In the genomic region with DNA sequence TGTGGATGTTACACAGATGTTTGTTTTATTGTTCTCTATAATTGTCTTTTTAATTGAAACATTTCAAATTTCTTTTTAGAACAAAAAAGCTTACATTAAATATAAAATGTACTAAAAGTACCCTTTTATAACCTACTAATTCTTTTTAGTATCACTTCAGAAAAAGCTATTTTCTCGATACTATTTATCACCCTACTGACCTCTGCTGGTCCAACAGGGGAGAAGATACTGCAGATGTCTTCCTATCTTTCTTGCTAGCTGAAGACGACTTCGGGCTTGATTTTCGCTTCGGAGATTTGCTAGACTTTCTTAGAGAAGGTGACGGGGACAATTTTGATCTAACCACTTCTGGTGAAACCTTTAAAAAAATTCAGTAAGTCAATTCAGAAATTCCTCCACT, we compare ENCODE assay signal across 11 cellular contexts. TPM values are rescaled to one million over a fixed set of nuclear protein-coding genes. Genes with fewer than 3 reads are reported as not detected.
A peak's percentile ranks its signal among the peaks of the same experiment; 100 is the strongest.
DNase-seq lines count a peak whose midpoint lies in the region; ATAC-seq, FAIRE-seq and TF ChIP-seq lines count a peak whose summit lies in the region.
"Had no signal": no experiment of that assay in that cellular context is flagged by ENCODE, and none has a peak within 500 bp of the region (broad histone marks: within the 10 kb centered on the region; RNA-seq: fewer than 3 reads in every experiment).

No MANE protein-coding gene starts in this region.

- H3K4me2 ChIP-seq in A549 = no peak overlapping the region

- H3K36me3 Mint-ChIP-seq in glutamatergic neuron (ENCODE audit: unreplicated experiment) = no peaks in the 10 kb centered on the region

- H3K9me3 ChIP-seq in A549 (no peaks in the 10 kb centered on the region), transverse colon (no peaks in the 10 kb centered on the region)

- TF ChIP-seq POLR2A in A549 (IDR thresholded peaks at IDR 0.05; ENCODE audit: low read length) = no peak
- TF ChIP-seq POLR2A in transverse colon (IDR thresholded peaks at IDR 0.05) = no peak

- intact Hi-C loops in transverse colon (cut with DNase I; ENCODE audit: low total_unique reads) = no loop called here

- no peak overlapping the region for H3K27ac Mint-ChIP-seq in glutamatergic neuron (ENCODE audit: unreplicated experiment)
- H3K27ac Mint-ChIP-seq: naive thymus-derived CD4-positive, alpha-beta T cell had no signal

- no peaks in the 10 kb centered on the region for H3K9me3 Mint-ChIP-seq in glutamatergic neuron (ENCODE audit: unreplicated experiment)
- H3K9me3 Mint-ChIP-seq: naive thymus-derived CD4-positive, alpha-beta T cell had no signal

- H3K27me3 ChIP-seq in transverse colon = no peaks in the 10 kb centered on the region

- no peak for FAIRE-seq in A549 (lab: Jason Lieb, UNC)

- H3K4me3 ChIP-seq in A549 (no peak overlapping the region), transverse colon (no peak overlapping the region)

- TF ChIP-seq RAD21 in A549 (conservative IDR thresholded peaks at IDR 0.05 in 1 of 2, IDR thresholded peaks at IDR 0.05 in 1 of 2) = peak; percentile 6 to 12; a peak in 1 of 5 replicates

- no peak overlapping the region for H3K4me3 Mint-ChIP-seq in glutamatergic neuron (ENCODE audit: unreplicated experiment)
- H3K4me3 Mint-ChIP-seq: naive thymus-derived CD4-positive, alpha-beta T cell had no signal

- ATAC-seq in A549 = no peak
- ATAC-seq: naive thymus-derived CD4-positive, alpha-beta T cell had no signal

- in situ Hi-C loops in transverse colon (cut with MboI; ENCODE audit: low pct_ligation_motif_present in 1 of 4, low pct_unique_long_range_greater_than_20kb in 1 of 4, low sequenced_read_pairs in 3 of 4) = no loop called here

- WGBS in A549 (ENCODE audit: missing lambda C conversion rate) = 86% methylated on average over 6 of the region's 6 CpGs
- 89 to 97% methylated on average over 6 of the region's 6 CpGs for WGBS in transverse colon (ENCODE audit: low coverage in 1 of 2), 2 donors

- peaks cover 1% of the 10 kb centered on the region for H3K4me1 Mint-ChIP-seq in glutamatergic neuron (ENCODE audit: low read depth, unreplicated experiment)

- POLR2A ChIA-PET in A549 (lab: Yijun Ruan, JAX) = no interaction called here

- no peak for TF ChIP-seq EP300 in A549 (IDR thresholded peaks at IDR 0.05)
- no peak for TF ChIP-seq EP300 in transverse colon (IDR thresholded peaks at IDR 0.05; ENCODE audit: low read depth)

- peaks cover 0 to 45% (median 14%) of the 10 kb centered on the region in 4 donors for H3K36me3 ChIP-seq in transverse colon

- no peaks in the 10 kb centered on the region for H3K27me3 Mint-ChIP-seq in glutamatergic neuron (ENCODE audit: unreplicated experiment)
- H3K27me3 Mint-ChIP-seq: naive thymus-derived CD4-positive, alpha-beta T cell had no signal

- CTCF ChIA-PET in A549 (lab: Yijun Ruan, JAX) = interaction anchor here (0.5 to 1.0 kb wide), 6 partner anchors 9 to 498 kb away, joined by 3 to 6 read pairs (median 4); no protein-coding TSS in a partner anchor

- peak; percentile 30 for TF ChIP-seq CTCF in A549 (IDR thresholded peaks at IDR 0.05)
- TF ChIP-seq CTCF in GM12873 (IDR thresholded peaks at IDR 0.05; ENCODE audit: insufficient read depth, low read depth, low read length, missing control alignments) = peak; percentile 18
- peak; percentile 39 for TF ChIP-seq CTCF in glutamatergic neuron (IDR thresholded peaks at IDR 0.05; ENCODE audit: partially characterized antibody, unreplicated experiment)
- no peak for TF ChIP-seq CTCF in transverse colon (IDR thresholded peaks at IDR 0.05)

- peak in 1 of 2 experiments; percentile 9 for DNase-seq in A549 (ENCODE audit: low read depth in 1 of 2, low spot score in 1 of 2)
- peak; percentile 4 for DNase-seq in SK-N-DZ (ENCODE audit: low spot score)
- no peak for DNase-seq in glutamatergic neuron
- DNase-seq in amygdala (lab: John Stamatoyannopoulos, UW) = no peak
- DNase-seq in GDM1 (lab: John Stamatoyannopoulos, UW) = no peak
- no peak for DNase-seq in mesenteric fat pad (ENCODE audit: low spot score)
- no peak for DNase-seq in transverse colon
- DNase-seq: DMS153, NCI-H1048 had no signal

- H3K27ac ChIP-seq in A549 = no peak overlapping the region
- no peak overlapping the region for H3K27ac ChIP-seq in transverse colon

- no peaks in the 10 kb centered on the region for H3K4me1 ChIP-seq in A549
- no peaks in the 10 kb centered on the region for H3K4me1 ChIP-seq in transverse colon

TF ChIP-seq in A549, 52 proteins besides CTCF, POLR2A, EP300 and RAD21:
- TF ChIP-seq SMC3 (IDR thresholded peaks at IDR 0.05) (peak; percentile 33; the same call in 1 of the 3 replicates), NPAS2 (CRISPR knock-in tag; IDR thresholded peaks at IDR 0.05; ENCODE audit: borderline replicate concordance) (no peak)

RNA-seq across cellular contexts. Expression of gene ZC3H13, which starts 42.4 kb away (rescaled TPM):
- polyA plus RNA-seq in A549 (2011; rRNA removed) (9.5 and 13.2 TPM in 2 replicates), A549 (2017; fragmentation: RNase III; extraction: RNeasy Plus Mini Kit Qiagen cat#74134 plus additional on column Dnase treatment) (17.5 to 17.8 TPM (median 17.6 TPM) in 3 replicates)
- 2.0 and 2.1 TPM in 2 replicates for polyA plus RNA-seq in A549 (2012; cell fraction: cytosol; rRNA removed)
- polyA plus RNA-seq in A549 (2012; cell fraction: nucleus; rRNA removed) = 2.1 and 3.4 TPM in 2 replicates
- polyA minus RNA-seq in A549 (2011; rRNA and poly(A)+ RNA removed) = 6.8 and 8.4 TPM in 2 replicates
- 12.4 and 13.3 TPM in 2 replicates for polyA plus RNA-seq in SK-N-DZ (2014; cell fraction: cytosol; rRNA removed)
- polyA plus RNA-seq in SK-N-DZ (2014; cell fraction: nucleus; rRNA removed) = 29.9 and 48.6 TPM in 2 replicates
- total RNA-seq in glutamatergic neuron (ENCODE audit: unreplicated experiment) (72.3 TPM), mesenteric fat pad (44.1 TPM), transverse colon (10 to 100 TPM; 14.2 to 67.5 (median 23.7) TPM)

Comparison
In these comparisons a context has a peak if more than half of its experiments do, and no peak if none do; other contexts are left out.
1. CTCF ChIP-seq: peak in A549 (single experiment), GM12873 (single experiment) and glutamatergic neuron (single experiment); none in transverse colon (0 of 5).